Comparison of ENCODE assay signal across 23 cellular contexts in the genomic region with DNA sequence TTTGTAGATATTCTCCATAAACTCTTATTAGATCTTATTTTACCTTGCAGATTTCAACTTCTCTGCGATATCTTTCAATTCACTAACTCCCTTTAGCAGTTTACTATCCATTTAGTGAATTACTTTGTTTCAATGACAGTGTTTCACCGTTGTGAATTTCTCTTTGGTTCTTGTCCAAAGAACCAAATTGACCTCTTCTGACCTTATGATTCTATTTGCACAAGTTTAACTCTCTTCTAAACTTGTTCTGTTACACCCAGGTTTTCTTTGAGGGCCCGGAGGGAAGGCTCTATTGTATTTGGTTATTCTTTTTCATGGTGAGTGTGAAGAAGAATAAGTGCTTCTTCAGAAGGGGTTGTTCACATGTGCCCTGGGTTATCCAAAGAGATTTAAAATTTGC.
"Had no signal": no experiment of that assay in that cellular context is flagged by ENCODE, and none has a peak within 500 bp of the region (broad histone marks: within the 10 kb centered on the region; RNA-seq: fewer than 3 reads in every experiment).

No MANE protein-coding gene starts in this region.

- H3K36me3 Mint-ChIP-seq: stimulated activated naive B cell treated with anti-CD40 and anti-IgM and Interleukin-4, amounts not matched to agents 10 μg/mL and 1 μg/mL and 100 μg/mL, for 72 hours had no signal

- H3K4me3 ChIP-seq: dorsolateral prefrontal cortex, heart left ventricle, psoas muscle, spleen, thoracic aorta had no signal

- H3K27ac ChIP-seq: dorsolateral prefrontal cortex, heart left ventricle, neutrophil, psoas muscle, spleen, thoracic aorta had no signal

- H3K9me3 Mint-ChIP-seq: central memory CD8-positive, alpha-beta T cell; immature natural killer cell; nephron; stimulated activated naive B cell treated with anti-CD40 and anti-IgM and Interleukin-4, amounts not matched to agents 10 μg/mL and 1 μg/mL and 100 μg/mL, for 72 hours; stimulated activated naive CD8-positive, alpha-beta T cell treated with anti-CD3 and anti-CD28 coated beads, Interleukin-15, amount 100 ng/mL, for 72 hours had no signal

- H3K4me1 ChIP-seq: psoas muscle, spleen had no signal

- H3K9me3 ChIP-seq: heart left ventricle, neutrophil, psoas muscle, spleen, thoracic aorta had no signal

- H3K4me3 Mint-ChIP-seq: central memory CD8-positive, alpha-beta T cell; immature natural killer cell; nephron; stimulated activated naive B cell treated with anti-CD40 and anti-IgM and Interleukin-4, amounts not matched to agents 10 μg/mL and 1 μg/mL and 100 μg/mL, for 72 hours; stimulated activated naive CD8-positive, alpha-beta T cell treated with anti-CD3 and anti-CD28 coated beads, Interleukin-15, amount 100 ng/mL, for 72 hours had no signal

- DNase-seq: cortex of kidney; dorsolateral prefrontal cortex; effector CD8-positive, alpha-beta T cell; heart left ventricle; hippocampal formation; immature natural killer cell; left cardiac atrium; midbrain; psoas muscle; retina; spleen; stimulated activated CD4-positive, alpha-beta T cell treated with anti-CD3 and anti-CD28 coated beads, Interleukin-15, amount 100 ng/mL, for 24 hours; stimulated activated CD4-positive, alpha-beta T cell treated with anti-CD3 and anti-CD28 coated beads, Interleukin-1b, Interleukin-23, amount 100 ng/mL, for 48 hours; stimulated activated CD4-positive, alpha-beta T cell treated with anti-CD3 and anti-CD28 coated beads, Interleukin-4, amount 100 ng/mL, for 4 hours; stimulated activated naive B cell treated with anti-CD40 and anti-IgM and Interleukin-4, amounts not matched to agents 10 μg/mL and 1 μg/mL and 100 μg/mL, for 72 hours; stimulated activated naive CD8-positive, alpha-beta T cell treated with anti-CD3 and anti-CD28 coated beads, Interleukin-15, amount 100 ng/mL, for 72 hours; trophoblast cell had no signal

- H3K27ac Mint-ChIP-seq: immature natural killer cell; stimulated activated naive B cell treated with anti-CD40 and anti-IgM and Interleukin-4, amounts not matched to agents 10 μg/mL and 1 μg/mL and 100 μg/mL, for 72 hours; stimulated activated naive CD8-positive, alpha-beta T cell treated with anti-CD3 and anti-CD28 coated beads, Interleukin-15, amount 100 ng/mL, for 72 hours had no signal

- H3K4me1 Mint-ChIP-seq: stimulated activated naive B cell treated with anti-CD40 and anti-IgM and Interleukin-4, amounts not matched to agents 10 μg/mL and 1 μg/mL and 100 μg/mL, for 72 hours had no signal

- H3K27me3 ChIP-seq: dorsolateral prefrontal cortex, heart left ventricle, neutrophil, spleen had no signal

- ATAC-seq: esophagus mucosa; heart left ventricle; left cardiac atrium; psoas muscle; sciatic nerve; stimulated activated naive B cell treated with anti-CD40 and anti-IgM and Interleukin-4, amounts not matched to agents 10 μg/mL and 1 μg/mL and 100 μg/mL, for 72 hours; stimulated activated naive CD8-positive, alpha-beta T cell treated with anti-CD3 and anti-CD28 coated beads, Interleukin-15, amount 100 ng/mL, for 72 hours had no signal

- H3K36me3 ChIP-seq: heart left ventricle, spleen, thoracic aorta had no signal
